In genomic region chr7:26667514-26668133, GRCh38 we compare ENCODE assay signal across 7 cellular contexts.
A peak's percentile ranks its signal among the peaks of the same experiment; 100 is the strongest.
DNase-seq lines count a peak whose midpoint lies in the region; TF ChIP-seq lines count a peak whose summit lies in the region.

No MANE protein-coding gene starts in this region.

- H3K27ac ChIP-seq in Karpas-422 (ENCODE audit: low read length) (no peak overlapping the region), OCI-LY1 (ENCODE audit: low read depth, low read length, poor library complexity, severe bottlenecking) (no peak overlapping the region), fibroblast of lung (ENCODE audit: insufficient read depth, low read length) (no peak overlapping the region), tibial nerve (no peak overlapping the region)

- H3K9me3 Mint-ChIP-seq in activated T-cell treated with anti-CD3 and anti-CD28 coated beads, Interleukin-2, amount 50 U/mL, for 24 hours: no peaks in the 10 kb centered on the region
- no peaks in the 10 kb centered on the region for H3K9me3 Mint-ChIP-seq in nephron progenitor cell

- H3K4me2 ChIP-seq in Karpas-422 (ENCODE audit: low read depth, low read length, poor library complexity, severe bottlenecking): no peak overlapping the region
- no peak overlapping the region for H3K4me2 ChIP-seq in OCI-LY1 (ENCODE audit: low read length)
- no peak overlapping the region for H3K4me2 ChIP-seq in fibroblast of lung (ENCODE audit: extremely low read depth, insufficient read depth, low read length)

- TF ChIP-seq EP300 in tibial nerve (IDR thresholded peaks at IDR 0.05): peak in 1 of 2 donors; percentile 68

- H3K4me1 Mint-ChIP-seq in activated T-cell treated with anti-CD3 and anti-CD28 coated beads, Interleukin-2, amount 50 U/mL, for 24 hours (ENCODE audit: low read depth): peaks cover 20% of the 10 kb centered on the region
- H3K4me1 Mint-ChIP-seq in nephron progenitor cell: peaks cover 59% of the 10 kb centered on the region

- H3K9me3 ChIP-seq in Karpas-422 (ENCODE audit: low read length) (no peaks in the 10 kb centered on the region), OCI-LY1 (ENCODE audit: low read length) (no peaks in the 10 kb centered on the region), fibroblast of lung (ENCODE audit: control insufficient read depth, insufficient read depth, low read depth, low read length) (no peaks in the 10 kb centered on the region), tibial nerve (no peaks in the 10 kb centered on the region)

- no peaks in the 10 kb centered on the region; the same call in 1 of the 2 replicates for H3F3A ChIP-seq in OCI-LY1 (ENCODE audit: insufficient read depth, low read length)

- H3K27me3 ChIP-seq in Karpas-422 (ENCODE audit: low read length): no peaks in the 10 kb centered on the region
- H3K27me3 ChIP-seq in OCI-LY1 (ENCODE audit: insufficient read depth, low read length): no peaks in the 10 kb centered on the region
- no peaks in the 10 kb centered on the region for H3K27me3 ChIP-seq in fibroblast of lung (ENCODE audit: control insufficient read depth, insufficient read depth, low read length)
- H3K27me3 ChIP-seq in tibial nerve: no peaks in the 10 kb centered on the region

- no peaks in the 10 kb centered on the region for H3K9me2 ChIP-seq in Karpas-422 (replicated peaks; ENCODE audit: insufficient read depth, low read length)
- H3K9me2 ChIP-seq in OCI-LY1 (ENCODE audit: low read depth, low read length): no peaks in the 10 kb centered on the region

- 0 out of 2 replicates have a peak, but pooled peaks cover 3% of the 10 kb centered on the region for H3K4me1 ChIP-seq in Karpas-422 (ENCODE audit: low read length)
- H3K4me1 ChIP-seq in OCI-LY1 (ENCODE audit: insufficient read depth, low read length, severe bottlenecking): peaks cover 3% of the 10 kb centered on the region
- H3K4me1 ChIP-seq in fibroblast of lung (ENCODE audit: control insufficient read depth, extremely low read depth, insufficient read depth, low read length): no peaks in the 10 kb centered on the region
- H3K4me1 ChIP-seq in tibial nerve: peaks cover 0 to 12% (median 0%) of the 10 kb centered on the region in 4 donors

- TF ChIP-seq POLR2A in tibial nerve (IDR thresholded peaks at IDR 0.05): no peak

- no peaks in the 10 kb centered on the region for H3K36me3 Mint-ChIP-seq in activated T-cell treated with anti-CD3 and anti-CD28 coated beads, Interleukin-2, amount 50 U/mL, for 24 hours (ENCODE audit: low read depth)
- H3K36me3 Mint-ChIP-seq in nephron progenitor cell (ENCODE audit: low read depth): no peaks in the 10 kb centered on the region

- H3K9ac ChIP-seq in Karpas-422 (ENCODE audit: low read length): no peak overlapping the region
- H3K9ac ChIP-seq in OCI-LY1 (ENCODE audit: low read length): no peak overlapping the region; the same call in 1 of the 2 replicates
- no peak overlapping the region for H3K9ac ChIP-seq in fibroblast of lung (ENCODE audit: insufficient read depth, low read length)

- no peak overlapping the region for H3K4me3 Mint-ChIP-seq in activated T-cell treated with anti-CD3 and anti-CD28 coated beads, Interleukin-2, amount 50 U/mL, for 24 hours
- H3K4me3 Mint-ChIP-seq in nephron progenitor cell: peak overlapping the region; percentile 3

- no peak overlapping the region for H2AFZ ChIP-seq in Karpas-422 (ENCODE audit: low read length)
- H2AFZ ChIP-seq in OCI-LY1 (ENCODE audit: low read length): no peak overlapping the region
- no peak overlapping the region for H2AFZ ChIP-seq in fibroblast of lung (ENCODE audit: low read length)

- no peak overlapping the region for H3K27ac Mint-ChIP-seq in activated T-cell treated with anti-CD3 and anti-CD28 coated beads, Interleukin-2, amount 50 U/mL, for 24 hours
- no peak overlapping the region for H3K27ac Mint-ChIP-seq in nephron progenitor cell

- H3K36me3 ChIP-seq in Karpas-422 (ENCODE audit: insufficient read depth, low read length) (no peaks in the 10 kb centered on the region), OCI-LY1 (ENCODE audit: insufficient read depth, low read length) (no peaks in the 10 kb centered on the region), fibroblast of lung (ENCODE audit: control insufficient read depth, insufficient read depth, low read length) (no peaks in the 10 kb centered on the region), tibial nerve (no peaks in the 10 kb centered on the region)

- peak; percentile 93 for DNase-seq in Karpas-422
- DNase-seq in activated T-cell treated with anti-CD3 and anti-CD28 coated beads, Interleukin-2, amount 50 U/mL, for 24 hours: peak; percentile 32
- DNase-seq in fibroblast of lung (ENCODE audit: low read depth in 2 of 2): peak; percentile 83 to 94
- DNase-seq in nephron progenitor cell: peak; percentile 69
- peak in 1 of 2 donors; percentile 66 for DNase-seq in tibial nerve (ENCODE audit: low spot score in 2 of 2)

- TF ChIP-seq CTCF in GM12875 (IDR thresholded peaks at IDR 0.05; ENCODE audit: borderline replicate concordance, insufficient read depth, low read depth, low read length) (peak; percentile 72), OCI-LY1 (IDR thresholded peaks at IDR 0.05; ENCODE audit: low read length) (peak; percentile 99), fibroblast of lung (conservative IDR thresholded peaks at IDR 0.05 in 1 of 2, IDR thresholded peaks at IDR 0.05 in 1 of 2; ENCODE audit: low read depth in 1 of 2, low read length in 2 of 2) (peak; percentile 81 to 90), nephron progenitor cell (IDR thresholded peaks at IDR 0.05) (peak; percentile 88), tibial nerve (IDR thresholded peaks at IDR 0.05) (peak; percentile 59 to 80 (median 71))

- 9 to 10% methylated on average over 5 of the region's 5 CpGs for WGBS in tibial nerve, 2 donors

- no peaks in the 10 kb centered on the region for H4K20me1 ChIP-seq in Karpas-422 (ENCODE audit: insufficient read depth, low read depth, low read length)
- H4K20me1 ChIP-seq in OCI-LY1 (ENCODE audit: insufficient read depth, low read length): no peaks in the 10 kb centered on the region
- no peaks in the 10 kb centered on the region for H4K20me1 ChIP-seq in fibroblast of lung (ENCODE audit: control insufficient read depth, extremely low read depth, insufficient read depth, low read length)

- H3K4me3 ChIP-seq in GM12875 (ENCODE audit: low read depth, low read length) (no peak overlapping the region), Karpas-422 (ENCODE audit: low read length) (no peak overlapping the region), OCI-LY1 (ENCODE audit: low read depth, low read length, poor library complexity, severe bottlenecking) (no peak overlapping the region), fibroblast of lung (replicated peaks in 1 of 4; ENCODE audit: control extremely low read depth in 1 of 4, insufficient read depth in 1 of 4, low read depth in 3 of 4, low read length in 4 of 4) (no peak overlapping the region), tibial nerve (no peak overlapping the region)

- no peaks in the 10 kb centered on the region for H3K79me2 ChIP-seq in Karpas-422 (ENCODE audit: low read length)
- no peaks in the 10 kb centered on the region for H3K79me2 ChIP-seq in OCI-LY1 (ENCODE audit: insufficient read depth, low read length)
- no peaks in the 10 kb centered on the region for H3K79me2 ChIP-seq in fibroblast of lung (ENCODE audit: control insufficient read depth, insufficient read depth, low read length)

- H3K27me3 Mint-ChIP-seq in activated T-cell treated with anti-CD3 and anti-CD28 coated beads, Interleukin-2, amount 50 U/mL, for 24 hours: peaks cover 12% of the 10 kb centered on the region
- no peaks in the 10 kb centered on the region for H3K27me3 Mint-ChIP-seq in nephron progenitor cell (ENCODE audit: low read depth, poor library complexity)
